In genomic region chr17:80836971-80837481, GRCh38 we compare ENCODE assay signal across 15 cellular contexts.
DNase-seq lines count a peak whose midpoint lies in the region; ATAC-seq and TF ChIP-seq lines count a peak whose summit lies in the region.
"Had no signal": no experiment of that assay in that cellular context is flagged by ENCODE, and none has a peak within 500 bp of the region (broad histone marks: within the 10 kb centered on the region; RNA-seq: fewer than 3 reads in every experiment).

No MANE protein-coding gene starts in this region.

- no peak overlapping the region for H3K4me3 ChIP-seq in PC-9
- H3K4me3 ChIP-seq: HAP-1, suprapubic skin had no signal

- DNase-seq in activated naive CD4-positive, alpha-beta T cell treated with anti-CD3 and anti-CD28 coated beads, Interleukin-2, amount 10 ng/mL, durations not matched to agents 7 days and 5 days: no peak
- no peak for DNase-seq in activated naive CD4-positive, alpha-beta T cell treated with Interleukin-2 at 50 U/mL for 16 hours
- no peak for DNase-seq in RWPE1 (ENCODE audit: low spot score)
- no peak for DNase-seq in effector memory CD8-positive, alpha-beta T cell
- no peak for DNase-seq in substantia nigra (lab: John Stamatoyannopoulos, UW)
- no peak for DNase-seq in PC-9
- DNase-seq in D341Med (ENCODE audit: low spot score): no peak
- DNase-seq in NK-92 (lab: John Stamatoyannopoulos, UW; ENCODE audit: unreplicated experiment): no peak
- DNase-seq: activated gamma-delta T cell treated with Interleukin-2 at 50 U/mL for 16 hours; AML-193; central memory CD4-positive, alpha-beta T cell; NCI-H1436 had no signal

- no peak overlapping the region for H3K4me2 ChIP-seq in PC-9

- no peaks in the 10 kb centered on the region for H3K36me3 ChIP-seq in PC-9 (ENCODE audit: low read depth)
- H3K36me3 ChIP-seq: HAP-1 had no signal

- no peaks in the 10 kb centered on the region for H3K9me3 Mint-ChIP-seq in activated naive CD4-positive, alpha-beta T cell treated with anti-CD3 and anti-CD28 coated beads, Interleukin-2, amount 10 ng/mL, durations not matched to agents 7 days and 5 days
- no peaks in the 10 kb centered on the region for H3K9me3 Mint-ChIP-seq in effector memory CD8-positive, alpha-beta T cell

- no peaks in the 10 kb centered on the region for H3K9me2 ChIP-seq in PC-9 (ENCODE audit: insufficient read depth)

- H2AFZ ChIP-seq in PC-9: no peak overlapping the region

- no TSS peak for BruUV-seq in PC-9 (replicated peaks; lab: Mats Ljungman, UMichigan)

- peaks cover 39% of the 10 kb centered on the region for H3K36me3 Mint-ChIP-seq in activated naive CD4-positive, alpha-beta T cell treated with anti-CD3 and anti-CD28 coated beads, Interleukin-2, amount 10 ng/mL, durations not matched to agents 7 days and 5 days
- peaks cover 15% of the 10 kb centered on the region for H3K36me3 Mint-ChIP-seq in effector memory CD8-positive, alpha-beta T cell (ENCODE audit: insufficient read depth)

- intact Hi-C loops in PC-9 (cut with micrococcal nuclease; ENCODE audit: unreplicated experiment): no loop called here

- H3K9me3 ChIP-seq in PC-9 (ENCODE audit: insufficient read depth, low read depth): no peaks in the 10 kb centered on the region
- H3K9me3 ChIP-seq: HAP-1, suprapubic skin had no signal

- POLR2A ChIA-PET in RWPE1 (lab: Yijun Ruan, JAX; ENCODE audit: low non-redundant PET): no interaction called here
- POLR2A ChIA-PET in PC-9 (lab: Charles Lee; ENCODE audit: unreplicated experiment): no interaction called here

- H3K4me3 Mint-ChIP-seq in activated naive CD4-positive, alpha-beta T cell treated with anti-CD3 and anti-CD28 coated beads, Interleukin-2, amount 10 ng/mL, durations not matched to agents 7 days and 5 days: no peak overlapping the region
- no peak overlapping the region for H3K4me3 Mint-ChIP-seq in effector memory CD8-positive, alpha-beta T cell

- peaks cover 8% of the 10 kb centered on the region for H3F3A ChIP-seq in PC-9 (ENCODE audit: insufficient read depth, low read depth)

- no peaks in the 10 kb centered on the region for H3K27me3 Mint-ChIP-seq in activated naive CD4-positive, alpha-beta T cell treated with anti-CD3 and anti-CD28 coated beads, Interleukin-2, amount 10 ng/mL, durations not matched to agents 7 days and 5 days
- H3K27me3 Mint-ChIP-seq in effector memory CD8-positive, alpha-beta T cell: no peaks in the 10 kb centered on the region
- H3K27me3 Mint-ChIP-seq: progenitor cell of endocrine pancreas had no signal

- H3K4me1 ChIP-seq in PC-9 (replicated peaks; ENCODE audit: insufficient read depth): peaks cover 8% of the 10 kb centered on the region

- no peaks in the 10 kb centered on the region for H4K20me1 ChIP-seq in PC-9 (ENCODE audit: insufficient read depth)

- peak overlapping the region; percentile 75 for H3K27ac Mint-ChIP-seq in activated naive CD4-positive, alpha-beta T cell treated with anti-CD3 and anti-CD28 coated beads, Interleukin-2, amount 10 ng/mL, durations not matched to agents 7 days and 5 days
- H3K27ac Mint-ChIP-seq in effector memory CD8-positive, alpha-beta T cell: peak overlapping the region; percentile 8 to 77
- H3K27ac Mint-ChIP-seq: progenitor cell of endocrine pancreas had no signal

- no peaks in the 10 kb centered on the region for H3K27me3 ChIP-seq in PC-9 (ENCODE audit: insufficient read depth, low read depth)
- H3K27me3 ChIP-seq: suprapubic skin had no signal

- H3K27ac ChIP-seq in RWPE1 (peak overlapping the region; percentile 47), substantia nigra (ENCODE audit: low read depth, low read length, poor library complexity, severe bottlenecking) (peak overlapping the region; percentile 74), PC-9 (no peak overlapping the region)
- H3K27ac ChIP-seq: suprapubic skin had no signal

- ATAC-seq in effector memory CD8-positive, alpha-beta T cell (replicated peaks): no peak

- CTCF ChIA-PET in activated naive CD4-positive, alpha-beta T cell treated with anti-CD3 and anti-CD28 coated beads, Interleukin-2, amount 10 ng/mL, durations not matched to agents 7 days and 5 days (lab: Charles Lee): no interaction called here
- CTCF ChIA-PET in RWPE1 (lab: Yijun Ruan, JAX): interaction anchor here (0.6 kb wide), 1 partner anchor 511 kb away, joined by 4 read pairs; no protein-coding TSS in a partner anchor
- CTCF ChIA-PET in PC-9 (lab: Charles Lee): no interaction called here

- no peaks in the 10 kb centered on the region for H3K79me2 ChIP-seq in PC-9 (ENCODE audit: low read depth)

- peaks cover 51% of the 10 kb centered on the region for H3K4me1 Mint-ChIP-seq in activated naive CD4-positive, alpha-beta T cell treated with anti-CD3 and anti-CD28 coated beads, Interleukin-2, amount 10 ng/mL, durations not matched to agents 7 days and 5 days
- H3K4me1 Mint-ChIP-seq in effector memory CD8-positive, alpha-beta T cell (ENCODE audit: low read depth in 2 of 2): peaks cover 15% of the 10 kb centered on the region in 2 donors

- no peak for TF ChIP-seq CTCF in RWPE1 (conservative IDR thresholded peaks at IDR 0.05; ENCODE audit: low read depth)
- no peak for TF ChIP-seq CTCF in PC-9 (conservative IDR thresholded peaks at IDR 0.05)
